In genomic region chr12:40287369-40287975, GRCh38 we compare ENCODE assay signal across 20 cellular contexts.
"Had no signal": no experiment of that assay in that cellular context is flagged by ENCODE, and none has a peak within 500 bp of the region (broad histone marks: within the 10 kb centered on the region; RNA-seq: fewer than 3 reads in every experiment).

No MANE protein-coding gene starts in this region.

- H3K27ac ChIP-seq: KMS-11, RWPE1 had no signal

- DNase-seq: IMR-90, Kasumi-1, MM.1S, NCI-H1092 treated with DMSO at 0.1 percent for 48 hours, NCI-H1436, NCI-H187, NCI-H2029, NCI-H2081 treated with DMSO at 0.1 percent for 48 hours, NCI-H2171, NCI-H226, NCI-H446, NCI-H510A, NCI-H524 treated with DMSO at 0.1 percent for 48 hours, NCI-H69, NCI-H774, SHP77 had no signal

- H3K4me2 ChIP-seq: KMS-11 had no signal

- H3K9ac ChIP-seq: KMS-11 had no signal

- ATAC-seq: Panc1, SK-N-SH treated with all-trans-retinoic acid at 6 μM for 48 hours had no signal
